17 cellular contexts compared by ENCODE assay signal in the genomic region with DNA sequence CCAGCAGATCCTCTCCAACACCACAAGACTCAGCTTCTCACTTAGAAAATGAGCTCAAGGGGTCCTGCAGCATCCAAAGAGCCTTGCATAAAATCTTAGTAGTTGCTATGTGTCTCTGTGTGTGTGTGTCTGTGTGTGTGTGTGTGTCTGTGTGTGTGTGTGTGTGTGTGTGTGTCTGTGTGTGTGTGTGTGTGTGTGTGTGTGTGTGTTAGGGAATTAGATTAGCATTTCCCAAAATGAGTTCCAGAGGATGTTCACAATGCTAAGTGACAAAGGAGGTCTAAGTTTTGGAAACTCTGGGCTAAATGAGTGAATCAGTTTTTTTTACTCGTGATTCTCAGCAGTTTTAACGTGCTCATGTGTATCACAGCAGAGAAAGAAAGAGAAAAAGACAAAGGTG. TPM values are rescaled to one million over a fixed set of nuclear protein-coding genes. Genes with fewer than 3 reads are reported as not detected.
DNase-seq lines count a peak whose midpoint lies in the region; ATAC-seq and TF ChIP-seq lines count a peak whose summit lies in the region.
"Had no signal": no experiment of that assay in that cellular context is flagged by ENCODE, and none has a peak within 500 bp of the region (broad histone marks: within the 10 kb centered on the region; RNA-seq: fewer than 3 reads in every experiment).

No MANE protein-coding gene starts in this region.

- no peaks in the 10 kb centered on the region for H3K36me3 Mint-ChIP-seq in GM23338 (ENCODE audit: low read depth)
- H3K36me3 Mint-ChIP-seq in neural progenitor cell, result no peaks in the 10 kb centered on the region

- no peaks in the 10 kb centered on the region; the same call in 1 of the 2 replicates for H3K36me3 ChIP-seq in GM23338 (ENCODE audit: insufficient read depth)
- H3K36me3 ChIP-seq in HUES64 (ENCODE audit: insufficient read depth, low read length), result no peaks in the 10 kb centered on the region
- H3K36me3 ChIP-seq in esophagus squamous epithelium, result no peaks in the 10 kb centered on the region
- no peaks in the 10 kb centered on the region for H3K36me3 ChIP-seq in neural progenitor cell
- H3K36me3 ChIP-seq: Peyer's patch had no signal

- H3K79me2 ChIP-seq in GM23338 (replicated peaks; ENCODE audit: insufficient read depth) (no peaks in the 10 kb centered on the region), neural progenitor cell (ENCODE audit: low read depth) (no peaks in the 10 kb centered on the region)

- H3K9me3 Mint-ChIP-seq in GM23338 (no peaks in the 10 kb centered on the region; the same call in 2 of the 3 replicates), neural progenitor cell (no peaks in the 10 kb centered on the region)
- H3K9me3 Mint-ChIP-seq: CD4-positive, alpha-beta T cell had no signal

- no peak for ATAC-seq in GM23338
- no peak for ATAC-seq in GM19035 (IDR thresholded peaks at IDR 0.05; ENCODE audit: unreplicated experiment)

- H3K4me1 Mint-ChIP-seq in GM23338 (peaks cover 37% of the 10 kb centered on the region), neural progenitor cell (peaks cover 19% of the 10 kb centered on the region)

- no peak for DNase-seq in GM23338 (ENCODE audit: low spot score)
- no peak for DNase-seq in esophagus squamous epithelium (lab: John Stamatoyannopoulos, UW)
- DNase-seq in neural progenitor cell (ENCODE audit: low spot score), result no peak
- DNase-seq in HuH-7.5 (ENCODE audit: low spot score), result no peak
- no peak for DNase-seq in cortex of kidney (lab: John Stamatoyannopoulos, UW)
- no peak for DNase-seq in T1000 (lab: John Stamatoyannopoulos, UW)
- DNase-seq: CD4-positive, alpha-beta T cell; DMS79 treated with DMSO at 0.1 percent for 48 hours; NCI-H187 treated with DMSO at 0.1 percent for 48 hours; NCI-H2107 had no signal

- H4K20me1 ChIP-seq in GM23338 (replicated peaks; ENCODE audit: insufficient read depth) (no peaks in the 10 kb centered on the region), neural progenitor cell (ENCODE audit: low read depth) (no peaks in the 10 kb centered on the region)

- H3K4me3 ChIP-seq in GM23338 (no peak overlapping the region; the same call in 1 of the 2 replicates), HUES64 (ENCODE audit: low read length) (no peak overlapping the region), esophagus squamous epithelium (no peak overlapping the region), neural progenitor cell (no peak overlapping the region)
- H3K4me3 ChIP-seq: A549, GM23248, Peyer's patch had no signal

- no peaks in the 10 kb centered on the region for H3K27me3 ChIP-seq in GM23338 (ENCODE audit: insufficient read depth)
- H3K27me3 ChIP-seq in HUES64 (ENCODE audit: insufficient read depth, low read length), result no peaks in the 10 kb centered on the region
- H3K27me3 ChIP-seq in esophagus squamous epithelium, result peaks cover 0 to 14% (median 0%) of the 10 kb centered on the region in 4 donors
- H3K27me3 ChIP-seq in neural progenitor cell, result no peaks in the 10 kb centered on the region
- H3K27me3 ChIP-seq: Peyer's patch had no signal

- no peak for TF ChIP-seq CTCF in GM23338 (conservative IDR thresholded peaks at IDR 0.05; ENCODE audit: low read depth in 2 of 2)
- no peak for TF ChIP-seq CTCF in esophagus squamous epithelium (IDR thresholded peaks at IDR 0.05)
- no peak for TF ChIP-seq CTCF in neural progenitor cell (IDR thresholded peaks at IDR 0.05)

- H3K4me2 ChIP-seq in GM23338 (peak overlapping the region; percentile 73), neural progenitor cell (no peak overlapping the region)
- H3K4me2 ChIP-seq: A549 had no signal

- no peak for TF ChIP-seq POLR2A in esophagus squamous epithelium (IDR thresholded peaks at IDR 0.05)

- peaks cover 5% of the 10 kb centered on the region; the same call in 1 of the 2 replicates for H3K9me3 ChIP-seq in HUES64 (ENCODE audit: insufficient read depth, low read depth, low read length)
- no peaks in the 10 kb centered on the region for H3K9me3 ChIP-seq in esophagus squamous epithelium
- H3K9me3 ChIP-seq in neural progenitor cell (ENCODE audit: low read depth), result no peaks in the 10 kb centered on the region
- H3K9me3 ChIP-seq: Peyer's patch had no signal

- H3K9ac ChIP-seq in HUES64 (ENCODE audit: low read depth, low read length), result no peak overlapping the region
- no peak overlapping the region for H3K9ac ChIP-seq in neural progenitor cell
- H3K9ac ChIP-seq: GM23248 had no signal

- H3K4me1 ChIP-seq in GM23338 (ENCODE audit: insufficient read depth), result peaks cover 19% of the 10 kb centered on the region
- peaks cover 13% of the 10 kb centered on the region for H3K4me1 ChIP-seq in HUES64 (ENCODE audit: insufficient read depth, low read length)
- H3K4me1 ChIP-seq in esophagus squamous epithelium, result peaks cover 18 to 66% (median 30%) of the 10 kb centered on the region in 3 donors
- H3K4me1 ChIP-seq in neural progenitor cell, result peaks cover 10% of the 10 kb centered on the region
- H3K4me1 ChIP-seq: Peyer's patch had no signal

- H3K27ac Mint-ChIP-seq in GM23338, result peak overlapping the region; percentile 26
- no peak overlapping the region for H3K27ac Mint-ChIP-seq in neural progenitor cell
- H3K27ac Mint-ChIP-seq: CD4-positive, alpha-beta T cell had no signal

- H3F3A ChIP-seq in GM23338 (replicated peaks; ENCODE audit: low read depth), result peaks cover 4% of the 10 kb centered on the region; the same call in 1 of the 2 replicates
- H3F3A ChIP-seq in neural progenitor cell (ENCODE audit: low read depth), result peaks cover 3% of the 10 kb centered on the region

- intact Hi-C loops in esophagus squamous epithelium (cut with DNase I), result loop anchor here (5.0 kb wide), 1 partner anchor 90 kb away; no protein-coding TSS in a partner anchor

- H3K4me3 Mint-ChIP-seq in GM23338 (peak overlapping the region; percentile 16; the same call in 2 of the 3 replicates), neural progenitor cell (no peak overlapping the region)
- H3K4me3 Mint-ChIP-seq: CD4-positive, alpha-beta T cell had no signal

- peaks cover 10% of the 10 kb centered on the region for H3K27me3 Mint-ChIP-seq in GM23338 (ENCODE audit: insufficient read depth, low read depth, poor library complexity)
- no peaks in the 10 kb centered on the region for H3K27me3 Mint-ChIP-seq in neural progenitor cell (ENCODE audit: insufficient read depth, low read depth)

- H2AFZ ChIP-seq in GM23338, result peak overlapping the region; percentile 70
- peak overlapping the region; percentile 86 for H2AFZ ChIP-seq in neural progenitor cell (replicated peaks)
- H2AFZ ChIP-seq: GM23248 had no signal

- 26% methylated on average over 2 of the region's 2 CpGs for WGBS in HUES64
- WGBS in esophagus squamous epithelium, 2 donors, result 17 to 26% methylated on average over 2 of the region's 2 CpGs

- peak overlapping the region; percentile 85; the same call in 1 of the 2 replicates for H3K27ac ChIP-seq in GM23338 (ENCODE audit: low read depth)
- H3K27ac ChIP-seq in HUES64 (ENCODE audit: low read depth, low read length), result peak overlapping the region; percentile 72; the same call in 1 of the 2 replicates
- peak overlapping the region; percentile 44 to 87 (median 77) for H3K27ac ChIP-seq in esophagus squamous epithelium
- H3K27ac ChIP-seq in neural progenitor cell, result no peak overlapping the region
- H3K27ac ChIP-seq: A549, GM23248, Peyer's patch had no signal

- peaks cover 6% of the 10 kb centered on the region; the same call in 1 of the 2 replicates for H3K9me2 ChIP-seq in GM23338 (ENCODE audit: insufficient read depth)

TF ChIP-seq in GM23338, 12 proteins besides CTCF, POLR2A, EP300 and RAD21 (continues in another document):
- TF ChIP-seq POLR2AphosphoS5 (IDR thresholded peaks at IDR 0.05; ENCODE audit: low read depth), result no peak
- TF ChIP-seq ETS1 (IDR thresholded peaks at IDR 0.05), result no peak

RNA-seq across cellular contexts. Expression of gene TNNT2, which starts 30.5 kb away (rescaled TPM):
- total RNA-seq in GM23338 (2014; rRNA removed; shearing (Covaris generic)), result 4.5 and 7.5 TPM in 2 replicates
- 19.1 and 25.3 TPM in 2 replicates for polyA plus RNA-seq in GM23338 (2016; fragmentation: Nextera tagmentation; extraction: Ambion mirVana)
- polyA plus RNA-seq in HUES64 (2013, experiment 1 of 2), result 3.1 TPM
- polyA plus RNA-seq in HUES64 (2013, experiment 2 of 2), result 3.8 TPM
- 1 to 10 TPM; 1.3 to 6.1 (median 1.8) TPM for total RNA-seq in esophagus squamous epithelium
- 3.1 and 13.2 TPM in 2 replicates for total RNA-seq in neural progenitor cell (ENCODE audit: low replicate concordance)
- total RNA-seq: CD4-positive, alpha-beta T cell; GM23248; NCI-H460 had no signal
- polyA plus RNA-seq: BJ, GM23248 had no signal

RNA-seq across cellular contexts. Expression of gene LAD1, which starts 52.1 kb away (rescaled TPM):
- total RNA-seq in GM23338 (2014; rRNA removed; shearing (Covaris generic)), result 17.6 and 22.3 TPM in 2 replicates
- polyA plus RNA-seq in GM23338 (2016; fragmentation: Nextera tagmentation; extraction: Ambion mirVana), result 18.0 and 18.9 TPM in 2 replicates
- polyA plus RNA-seq in HUES64 (2013, experiment 1 of 2), result 8.5 TPM
- polyA plus RNA-seq in HUES64 (2013, experiment 2 of 2), result 7.9 TPM
- total RNA-seq in esophagus squamous epithelium (100 to 1,000 TPM; 242 to 377 (median 320) TPM), neural progenitor cell (ENCODE audit: low replicate concordance) (0.34 TPM in 1 of 2 replicates, not detected in the other)
- total RNA-seq: CD4-positive, alpha-beta T cell; GM23248; NCI-H460 had no signal
- polyA plus RNA-seq: BJ, GM23248 had no signal

Comparison
In these comparisons a context has a peak if more than half of its experiments do, and no peak if none do; other contexts are left out.
1. RNA of gene LAD1, which starts 52.1 kb away (total RNA-seq): 242 to 377 TPM in esophagus squamous epithelium and 17.6 to 22.3 TPM in GM23338; 0.34 TPM in neural progenitor cell; every median in the first group is over 10 times any median in the second.